Comparison of ENCODE assay signal across 1 cellular context in the genomic region with DNA sequence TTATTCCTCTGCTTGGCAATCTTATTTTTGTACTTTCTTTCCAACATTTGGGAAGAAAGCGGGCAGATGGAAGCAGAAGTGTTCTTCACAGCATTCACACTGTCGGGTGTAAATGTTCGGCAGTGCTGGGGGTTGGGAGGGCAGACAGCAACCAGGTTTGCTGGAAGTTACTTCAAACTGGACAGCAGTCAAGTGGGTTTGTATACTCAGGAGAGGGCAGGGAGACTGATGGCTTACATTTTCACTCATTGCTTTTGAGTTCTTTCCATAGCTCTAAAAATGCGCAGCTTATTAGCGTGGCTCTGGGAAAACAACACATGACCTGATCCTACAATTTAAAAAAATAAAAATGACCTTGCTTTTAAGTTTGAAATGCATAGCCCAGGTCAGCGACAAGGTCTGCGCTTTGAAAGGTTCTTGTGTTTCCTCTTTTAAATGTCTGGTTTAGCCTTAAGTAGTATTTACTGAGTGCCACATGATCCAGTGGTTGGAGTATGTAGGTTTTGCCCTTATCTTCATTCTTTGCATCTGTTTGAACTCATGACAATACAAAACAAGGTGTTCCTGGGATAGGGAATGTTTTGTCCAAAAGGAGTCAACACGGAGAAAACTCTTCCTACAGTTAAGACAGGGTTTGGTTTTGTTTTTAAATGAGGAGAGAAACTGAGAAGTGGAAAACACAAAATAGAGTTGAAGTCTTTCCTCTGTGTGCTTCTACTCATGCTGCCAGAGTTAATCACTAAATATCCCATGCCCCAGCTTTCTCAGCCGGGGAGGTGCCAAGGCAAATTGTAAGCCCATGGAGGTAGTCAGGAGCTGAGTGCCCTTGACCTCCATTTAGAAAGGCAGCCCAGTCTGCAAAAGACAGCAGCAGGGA.
TF ChIP-seq lines count a peak whose summit lies in the region.

No MANE protein-coding gene starts in this region.

TF ChIP-seq in HepG2, 621 proteins besides CTCF, POLR2A, EP300 and RAD21 (continued from another document and continues in another):
- TF ChIP-seq ZNF7 (CRISPR knock-in tag; IDR thresholded peaks at IDR 0.05) (peak; percentile 43; the same call in 1 of the 2 replicates), CCAR2 (optimal IDR thresholded peaks at IDR 0.05; ENCODE audit: low read depth, low read length) (no peak), ZBTB20 (CRISPR knock-in tag; IDR thresholded peaks at IDR 0.05; ENCODE audit: borderline replicate concordance, low read depth) (peak; percentile 92), THAP11 (CRISPR knock-in tag; IDR thresholded peaks at IDR 0.05) (0 out of 2 replicates have a peak, but pooled peaks have one; percentile 26), NFATC3 (CRISPR knock-in tag; IDR thresholded peaks at IDR 0.05) (no peak), ZNF382 (CRISPR knock-in tag; IDR thresholded peaks at IDR 0.05; ENCODE audit: borderline replicate concordance) (no peak), FOXJ3 (CRISPR knock-in tag; IDR thresholded peaks at IDR 0.05; ENCODE audit: borderline replicate concordance) (peak; percentile 80; the same call in 1 of the 2 replicates), HOXA9 (CRISPR knock-in tag; IDR thresholded peaks at IDR 0.05; ENCODE audit: borderline replicate concordance) (no peak), MBNL3 (CRISPR knock-in tag; conservative IDR thresholded peaks at IDR 0.05) (no peak), TEAD3 (CRISPR knock-in tag; optimal IDR thresholded peaks at IDR 0.05; ENCODE audit: borderline replicate concordance) (peak; percentile 61), FOSL1 (CRISPR knock-in tag; IDR thresholded peaks at IDR 0.05; ENCODE audit: borderline replicate concordance) (no peak), MXI1 (IDR thresholded peaks at IDR 0.05; ENCODE audit: borderline replicate concordance, low read depth, low read length) (peak; percentile 6; the same call in 1 of the 3 replicates), HNRNPH1 (optimal IDR thresholded peaks at IDR 0.05; ENCODE audit: low read depth, low read length) (no peak), ZBTB8A (CRISPR knock-in tag; IDR thresholded peaks at IDR 0.05; ENCODE audit: borderline replicate concordance, low read depth) (no peak)
- TF ChIP-seq, protein P1, sequence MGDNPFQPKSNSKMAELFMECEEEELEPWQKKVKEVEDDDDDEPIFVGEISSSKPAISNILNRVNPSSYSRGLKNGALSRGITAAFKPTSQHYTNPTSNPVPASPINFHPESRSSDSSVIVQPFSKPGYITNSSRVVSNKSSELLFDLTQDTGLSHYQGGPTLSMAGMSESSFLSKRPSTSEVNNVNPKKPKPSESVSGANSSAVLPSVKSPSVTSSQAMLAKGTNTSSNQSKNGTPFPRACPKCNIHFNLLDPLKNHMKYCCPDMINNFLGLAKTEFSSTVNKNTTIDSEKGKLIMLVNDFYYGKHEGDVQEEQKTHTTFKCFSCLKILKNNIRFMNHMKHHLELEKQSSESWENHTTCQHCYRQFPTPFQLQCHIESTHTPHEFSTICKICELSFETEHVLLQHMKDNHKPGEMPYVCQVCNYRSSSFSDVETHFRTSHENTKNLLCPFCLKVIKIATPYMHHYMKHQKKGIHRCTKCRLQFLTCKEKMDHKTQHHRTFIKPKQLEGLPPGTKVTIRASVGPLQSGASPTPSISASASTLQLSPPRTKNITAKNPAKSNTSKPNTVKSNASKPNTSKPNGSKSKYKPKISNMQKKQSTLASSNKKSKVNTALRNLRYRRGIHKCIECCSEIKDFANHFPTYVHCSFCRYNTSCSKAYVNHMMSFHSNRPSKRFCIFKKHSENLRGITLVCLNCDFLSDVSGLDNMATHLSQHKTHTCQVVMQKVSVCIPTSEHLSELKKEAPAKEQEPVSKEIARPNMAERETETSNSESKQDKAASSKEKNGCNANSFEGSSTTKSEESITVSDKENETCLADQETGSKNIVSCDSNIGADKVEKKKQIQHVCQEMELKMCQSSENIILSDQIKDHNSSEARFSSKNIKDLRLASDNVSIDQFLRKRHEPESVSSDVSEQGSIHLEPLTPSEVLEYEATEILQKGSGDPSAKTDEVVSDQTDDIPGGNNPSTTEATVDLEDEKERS (CRISPR knock-in tag; IDR thresholded peaks at IDR 0.05) = peak; percentile 69; the same call in 1 of the 2 replicates
- TF ChIP-seq, protein P2, sequence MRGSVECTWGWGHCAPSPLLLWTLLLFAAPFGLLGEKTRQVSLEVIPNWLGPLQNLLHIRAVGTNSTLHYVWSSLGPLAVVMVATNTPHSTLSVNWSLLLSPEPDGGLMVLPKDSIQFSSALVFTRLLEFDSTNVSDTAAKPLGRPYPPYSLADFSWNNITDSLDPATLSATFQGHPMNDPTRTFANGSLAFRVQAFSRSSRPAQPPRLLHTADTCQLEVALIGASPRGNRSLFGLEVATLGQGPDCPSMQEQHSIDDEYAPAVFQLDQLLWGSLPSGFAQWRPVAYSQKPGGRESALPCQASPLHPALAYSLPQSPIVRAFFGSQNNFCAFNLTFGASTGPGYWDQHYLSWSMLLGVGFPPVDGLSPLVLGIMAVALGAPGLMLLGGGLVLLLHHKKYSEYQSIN (CRISPR knock-in tag; IDR thresholded peaks at IDR 0.05; ENCODE audit: borderline replicate concordance) = no peak
- TF ChIP-seq, protein P3, sequence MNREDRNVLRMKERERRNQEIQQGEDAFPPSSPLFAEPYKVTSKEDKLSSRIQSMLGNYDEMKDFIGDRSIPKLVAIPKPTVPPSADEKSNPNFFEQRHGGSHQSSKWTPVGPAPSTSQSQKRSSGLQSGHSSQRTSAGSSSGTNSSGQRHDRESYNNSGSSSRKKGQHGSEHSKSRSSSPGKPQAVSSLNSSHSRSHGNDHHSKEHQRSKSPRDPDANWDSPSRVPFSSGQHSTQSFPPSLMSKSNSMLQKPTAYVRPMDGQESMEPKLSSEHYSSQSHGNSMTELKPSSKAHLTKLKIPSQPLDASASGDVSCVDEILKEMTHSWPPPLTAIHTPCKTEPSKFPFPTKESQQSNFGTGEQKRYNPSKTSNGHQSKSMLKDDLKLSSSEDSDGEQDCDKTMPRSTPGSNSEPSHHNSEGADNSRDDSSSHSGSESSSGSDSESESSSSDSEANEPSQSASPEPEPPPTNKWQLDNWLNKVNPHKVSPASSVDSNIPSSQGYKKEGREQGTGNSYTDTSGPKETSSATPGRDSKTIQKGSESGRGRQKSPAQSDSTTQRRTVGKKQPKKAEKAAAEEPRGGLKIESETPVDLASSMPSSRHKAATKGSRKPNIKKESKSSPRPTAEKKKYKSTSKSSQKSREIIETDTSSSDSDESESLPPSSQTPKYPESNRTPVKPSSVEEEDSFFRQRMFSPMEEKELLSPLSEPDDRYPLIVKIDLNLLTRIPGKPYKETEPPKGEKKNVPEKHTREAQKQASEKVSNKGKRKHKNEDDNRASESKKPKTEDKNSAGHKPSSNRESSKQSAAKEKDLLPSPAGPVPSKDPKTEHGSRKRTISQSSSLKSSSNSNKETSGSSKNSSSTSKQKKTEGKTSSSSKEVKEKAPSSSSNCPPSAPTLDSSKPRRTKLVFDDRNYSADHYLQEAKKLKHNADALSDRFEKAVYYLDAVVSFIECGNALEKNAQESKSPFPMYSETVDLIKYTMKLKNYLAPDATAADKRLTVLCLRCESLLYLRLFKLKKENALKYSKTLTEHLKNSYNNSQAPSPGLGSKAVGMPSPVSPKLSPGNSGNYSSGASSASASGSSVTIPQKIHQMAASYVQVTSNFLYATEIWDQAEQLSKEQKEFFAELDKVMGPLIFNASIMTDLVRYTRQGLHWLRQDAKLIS (CRISPR knock-in tag; IDR thresholded peaks at IDR 0.05) = peak; percentile 72; the same call in 1 of the 2 replicates
- TF ChIP-seq, protein P4, sequence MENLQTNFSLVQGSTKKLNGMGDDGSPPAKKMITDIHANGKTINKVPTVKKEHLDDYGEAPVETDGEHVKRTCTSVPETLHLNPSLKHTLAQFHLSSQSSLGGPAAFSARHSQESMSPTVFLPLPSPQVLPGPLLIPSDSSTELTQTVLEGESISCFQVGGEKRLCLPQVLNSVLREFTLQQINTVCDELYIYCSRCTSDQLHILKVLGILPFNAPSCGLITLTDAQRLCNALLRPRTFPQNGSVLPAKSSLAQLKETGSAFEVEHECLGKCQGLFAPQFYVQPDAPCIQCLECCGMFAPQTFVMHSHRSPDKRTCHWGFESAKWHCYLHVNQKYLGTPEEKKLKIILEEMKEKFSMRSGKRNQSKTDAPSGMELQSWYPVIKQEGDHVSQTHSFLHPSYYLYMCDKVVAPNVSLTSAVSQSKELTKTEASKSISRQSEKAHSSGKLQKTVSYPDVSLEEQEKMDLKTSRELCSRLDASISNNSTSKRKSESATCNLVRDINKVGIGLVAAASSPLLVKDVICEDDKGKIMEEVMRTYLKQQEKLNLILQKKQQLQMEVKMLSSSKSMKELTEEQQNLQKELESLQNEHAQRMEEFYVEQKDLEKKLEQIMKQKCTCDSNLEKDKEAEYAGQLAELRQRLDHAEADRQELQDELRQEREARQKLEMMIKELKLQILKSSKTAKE (CRISPR knock-in tag; IDR thresholded peaks at IDR 0.05; ENCODE audit: borderline replicate concordance) = peak; percentile 56; the same call in 1 of the 2 replicates
- TF ChIP-seq, protein P5, sequence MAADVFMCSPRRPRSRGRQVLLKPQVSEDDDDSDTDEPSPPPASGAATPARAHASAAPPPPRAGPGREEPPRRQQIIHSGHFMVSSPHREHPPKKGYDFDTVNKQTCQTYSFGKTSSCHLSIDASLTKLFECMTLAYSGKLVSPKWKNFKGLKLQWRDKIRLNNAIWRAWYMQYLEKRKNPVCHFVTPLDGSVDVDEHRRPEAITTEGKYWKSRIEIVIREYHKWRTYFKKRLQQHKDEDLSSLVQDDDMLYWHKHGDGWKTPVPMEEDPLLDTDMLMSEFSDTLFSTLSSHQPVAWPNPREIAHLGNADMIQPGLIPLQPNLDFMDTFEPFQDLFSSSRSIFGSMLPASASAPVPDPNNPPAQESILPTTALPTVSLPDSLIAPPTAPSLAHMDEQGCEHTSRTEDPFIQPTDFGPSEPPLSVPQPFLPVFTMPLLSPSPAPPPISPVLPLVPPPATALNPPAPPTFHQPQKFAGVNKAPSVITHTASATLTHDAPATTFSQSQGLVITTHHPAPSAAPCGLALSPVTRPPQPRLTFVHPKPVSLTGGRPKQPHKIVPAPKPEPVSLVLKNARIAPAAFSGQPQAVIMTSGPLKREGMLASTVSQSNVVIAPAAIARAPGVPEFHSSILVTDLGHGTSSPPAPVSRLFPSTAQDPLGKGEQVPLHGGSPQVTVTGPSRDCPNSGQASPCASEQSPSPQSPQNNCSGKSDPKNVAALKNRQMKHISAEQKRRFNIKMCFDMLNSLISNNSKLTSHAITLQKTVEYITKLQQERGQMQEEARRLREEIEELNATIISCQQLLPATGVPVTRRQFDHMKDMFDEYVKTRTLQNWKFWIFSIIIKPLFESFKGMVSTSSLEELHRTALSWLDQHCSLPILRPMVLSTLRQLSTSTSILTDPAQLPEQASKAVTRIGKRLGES (CRISPR knock-in tag; IDR thresholded peaks at IDR 0.05; ENCODE audit: borderline replicate concordance) = peak; percentile 24; the same call in 1 of the 2 replicates
- TF ChIP-seq, protein P6, sequence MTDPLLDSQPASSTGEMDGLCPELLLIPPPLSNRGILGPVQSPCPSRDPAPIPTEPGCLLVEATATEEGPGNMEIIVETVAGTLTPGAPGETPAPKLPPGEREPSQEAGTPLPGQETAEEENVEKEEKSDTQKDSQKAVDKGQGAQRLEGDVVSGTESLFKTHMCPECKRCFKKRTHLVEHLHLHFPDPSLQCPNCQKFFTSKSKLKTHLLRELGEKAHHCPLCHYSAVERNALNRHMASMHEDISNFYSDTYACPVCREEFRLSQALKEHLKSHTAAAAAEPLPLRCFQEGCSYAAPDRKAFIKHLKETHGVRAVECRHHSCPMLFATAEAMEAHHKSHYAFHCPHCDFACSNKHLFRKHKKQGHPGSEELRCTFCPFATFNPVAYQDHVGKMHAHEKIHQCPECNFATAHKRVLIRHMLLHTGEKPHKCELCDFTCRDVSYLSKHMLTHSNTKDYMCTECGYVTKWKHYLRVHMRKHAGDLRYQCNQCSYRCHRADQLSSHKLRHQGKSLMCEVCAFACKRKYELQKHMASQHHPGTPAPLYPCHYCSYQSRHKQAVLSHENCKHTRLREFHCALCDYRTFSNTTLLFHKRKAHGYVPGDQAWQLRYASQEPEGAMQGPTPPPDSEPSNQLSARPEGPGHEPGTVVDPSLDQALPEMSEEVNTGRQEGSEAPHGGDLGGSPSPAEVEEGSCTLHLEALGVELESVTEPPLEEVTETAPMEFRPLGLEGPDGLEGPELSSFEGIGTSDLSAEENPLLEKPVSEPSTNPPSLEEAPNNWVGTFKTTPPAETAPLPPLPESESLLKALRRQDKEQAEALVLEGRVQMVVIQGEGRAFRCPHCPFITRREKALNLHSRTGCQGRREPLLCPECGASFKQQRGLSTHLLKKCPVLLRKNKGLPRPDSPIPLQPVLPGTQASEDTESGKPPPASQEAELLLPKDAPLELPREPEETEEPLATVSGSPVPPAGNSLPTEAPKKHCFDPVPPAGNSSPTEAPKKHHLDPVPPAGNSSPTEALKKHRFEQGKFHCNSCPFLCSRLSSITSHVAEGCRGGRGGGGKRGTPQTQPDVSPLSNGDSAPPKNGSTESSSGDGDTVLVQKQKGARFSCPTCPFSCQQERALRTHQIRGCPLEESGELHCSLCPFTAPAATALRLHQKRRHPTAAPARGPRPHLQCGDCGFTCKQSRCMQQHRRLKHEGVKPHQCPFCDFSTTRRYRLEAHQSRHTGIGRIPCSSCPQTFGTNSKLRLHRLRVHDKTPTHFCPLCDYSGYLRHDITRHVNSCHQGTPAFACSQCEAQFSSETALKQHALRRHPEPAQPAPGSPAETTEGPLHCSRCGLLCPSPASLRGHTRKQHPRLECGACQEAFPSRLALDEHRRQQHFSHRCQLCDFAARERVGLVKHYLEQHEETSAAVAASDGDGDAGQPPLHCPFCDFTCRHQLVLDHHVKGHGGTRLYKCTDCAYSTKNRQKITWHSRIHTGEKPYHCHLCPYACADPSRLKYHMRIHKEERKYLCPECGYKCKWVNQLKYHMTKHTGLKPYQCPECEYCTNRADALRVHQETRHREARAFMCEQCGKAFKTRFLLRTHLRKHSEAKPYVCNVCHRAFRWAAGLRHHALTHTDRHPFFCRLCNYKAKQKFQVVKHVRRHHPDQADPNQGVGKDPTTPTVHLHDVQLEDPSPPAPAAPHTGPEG (CRISPR knock-in tag; IDR thresholded peaks at IDR 0.05) = no peak
- TF ChIP-seq, protein P7, sequence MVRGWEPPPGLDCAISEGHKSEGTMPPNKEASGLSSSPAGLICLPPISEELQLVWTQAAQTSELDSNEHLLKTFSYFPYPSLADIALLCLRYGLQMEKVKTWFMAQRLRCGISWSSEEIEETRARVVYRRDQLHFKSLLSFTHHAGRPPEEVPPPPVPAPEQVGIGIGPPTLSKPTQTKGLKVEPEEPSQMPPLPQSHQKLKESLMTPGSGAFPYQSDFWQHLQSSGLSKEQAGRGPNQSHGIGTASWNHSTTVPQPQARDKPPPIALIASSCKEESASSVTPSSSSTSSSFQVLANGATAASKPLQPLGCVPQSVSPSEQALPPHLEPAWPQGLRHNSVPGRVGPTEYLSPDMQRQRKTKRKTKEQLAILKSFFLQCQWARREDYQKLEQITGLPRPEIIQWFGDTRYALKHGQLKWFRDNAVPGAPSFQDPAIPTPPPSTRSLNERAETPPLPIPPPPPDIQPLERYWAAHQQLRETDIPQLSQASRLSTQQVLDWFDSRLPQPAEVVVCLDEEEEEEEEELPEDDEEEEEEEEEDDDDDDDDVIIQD (CRISPR knock-in tag; IDR thresholded peaks at IDR 0.05; ENCODE audit: low read depth) = peak; percentile 9; the same call in 1 of the 2 replicates
- TF ChIP-seq, protein P8, sequence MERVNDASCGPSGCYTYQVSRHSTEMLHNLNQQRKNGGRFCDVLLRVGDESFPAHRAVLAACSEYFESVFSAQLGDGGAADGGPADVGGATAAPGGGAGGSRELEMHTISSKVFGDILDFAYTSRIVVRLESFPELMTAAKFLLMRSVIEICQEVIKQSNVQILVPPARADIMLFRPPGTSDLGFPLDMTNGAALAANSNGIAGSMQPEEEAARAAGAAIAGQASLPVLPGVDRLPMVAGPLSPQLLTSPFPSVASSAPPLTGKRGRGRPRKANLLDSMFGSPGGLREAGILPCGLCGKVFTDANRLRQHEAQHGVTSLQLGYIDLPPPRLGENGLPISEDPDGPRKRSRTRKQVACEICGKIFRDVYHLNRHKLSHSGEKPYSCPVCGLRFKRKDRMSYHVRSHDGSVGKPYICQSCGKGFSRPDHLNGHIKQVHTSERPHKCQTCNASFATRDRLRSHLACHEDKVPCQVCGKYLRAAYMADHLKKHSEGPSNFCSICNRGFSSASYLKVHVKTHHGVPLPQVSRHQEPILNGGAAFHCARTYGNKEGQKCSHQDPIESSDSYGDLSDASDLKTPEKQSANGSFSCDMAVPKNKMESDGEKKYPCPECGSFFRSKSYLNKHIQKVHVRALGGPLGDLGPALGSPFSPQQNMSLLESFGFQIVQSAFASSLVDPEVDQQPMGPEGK (CRISPR knock-in tag; IDR thresholded peaks at IDR 0.05) = peak; percentile 13; the same call in 1 of the 2 replicates
